9 cellular contexts compared by ENCODE assay signal in the genomic region with DNA sequence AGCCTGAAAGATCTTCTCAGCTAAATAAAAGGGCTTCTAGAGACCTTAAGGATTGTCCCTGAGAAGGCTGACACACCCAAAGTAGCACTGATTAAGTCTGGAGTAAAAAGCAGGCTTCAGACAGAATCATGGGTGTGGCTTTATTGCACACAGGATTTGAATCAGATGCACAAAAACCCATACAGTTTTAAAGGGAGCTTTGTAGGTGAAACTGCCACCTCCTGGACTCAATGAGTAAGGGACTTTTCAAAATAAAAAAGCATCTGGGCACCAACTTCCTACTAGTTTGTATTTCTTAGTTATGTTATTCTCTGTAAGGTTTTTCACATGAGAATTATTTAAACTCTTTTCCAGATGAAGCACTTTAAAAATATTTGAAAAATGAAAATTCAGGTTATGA.
DNase-seq lines count a peak whose midpoint lies in the region; ATAC-seq and TF ChIP-seq lines count a peak whose summit lies in the region.
"Had no signal": no experiment of that assay in that cellular context is flagged by ENCODE, and none has a peak within 500 bp of the region (broad histone marks: within the 10 kb centered on the region; RNA-seq: fewer than 3 reads in every experiment).

No MANE protein-coding gene starts in this region.

- H3K4me3 ChIP-seq in ACC112 (ENCODE audit: low read depth, low read length) (no peak overlapping the region), gastrocnemius medialis (no peak overlapping the region)

- H3K36me3 ChIP-seq in ACC112 (ENCODE audit: insufficient read depth, low read length), result no peaks in the 10 kb centered on the region
- no peaks in the 10 kb centered on the region for H3K36me3 ChIP-seq in gastrocnemius medialis

- H3K4me1 ChIP-seq in ACC112 (ENCODE audit: control insufficient read depth, insufficient read depth, low read length, unreplicated experiment) (peaks cover 9% of the 10 kb centered on the region), gastrocnemius medialis (no peaks in the 10 kb centered on the region)

- no peaks in the 10 kb centered on the region for H3K9me3 ChIP-seq in gastrocnemius medialis

- DNase-seq in NCI-H526 (lab: John Stamatoyannopoulos, UW) (peak; percentile 32 to 54), gastrocnemius medialis (no peak), DMS79 (lab: John Stamatoyannopoulos, UW) (no peak)
- no peak for DNase-seq in NK-92 treated with Interleukin-12 subunit alpha and Interleukin-12 subunit beta, amount 100 ng/mL, for 24 hours (lab: John Stamatoyannopoulos, UW)
- DNase-seq: left ventricle myocardium superior had no signal

- in situ Hi-C loops in gastrocnemius medialis (cut with MboI; ENCODE audit: low sequenced_read_pairs in 4 of 4), result no loop called here

- intact Hi-C loops in gastrocnemius medialis (cut with DNase I; ENCODE audit: low total_unique reads), result no loop called here

- H3K79me2 ChIP-seq in ACC112 (ENCODE audit: control insufficient read depth, insufficient read depth, low read length, unreplicated experiment), result no peaks in the 10 kb centered on the region

- no peak for TF ChIP-seq POLR2A in gastrocnemius medialis (IDR thresholded peaks at IDR 0.05)

- TF ChIP-seq CTCF in gastrocnemius medialis (IDR thresholded peaks at IDR 0.05 in 4 of 5, conservative IDR thresholded peaks at IDR 0.05 in 1 of 5), result no peak

- H3K27ac ChIP-seq in ACC112 (ENCODE audit: low read depth, low read length) (no peak overlapping the region), gastrocnemius medialis (no peak overlapping the region)

- ATAC-seq in GM19351 (IDR thresholded peaks at IDR 0.05; ENCODE audit: unreplicated experiment), result peak; percentile 42
- ATAC-seq in esophagus mucosa, result peak; percentile 52
- no peak for ATAC-seq in gastrocnemius medialis
- ATAC-seq in GM18511 (IDR thresholded peaks at IDR 0.05; ENCODE audit: unreplicated experiment), result no peak
- ATAC-seq: left ventricle myocardium superior had no signal

- peak overlapping the region; percentile 36 for H2AFZ ChIP-seq in ACC112 (ENCODE audit: low read length, unreplicated experiment)

- H3K27me3 ChIP-seq in ACC112 (ENCODE audit: insufficient read depth, low read length) (no peaks in the 10 kb centered on the region), gastrocnemius medialis (no peaks in the 10 kb centered on the region)

Comparison
In these comparisons a context has a peak if more than half of its experiments do, and no peak if none do; other contexts are left out.
1. ATAC-seq: peak in GM19351 (single experiment) and esophagus mucosa (single experiment); none in gastrocnemius medialis (0 of 2) and GM18511 (single experiment).
2. DNase-seq: peak in NCI-H526 (2 of 2); none in gastrocnemius medialis (0 of 2), NK-92 treated with Interleukin-12 subunit alpha and Interleukin-12 subunit beta, amount 100 ng/mL, for 24 hours (single experiment) and DMS79 (single experiment).